In the genomic region with DNA sequence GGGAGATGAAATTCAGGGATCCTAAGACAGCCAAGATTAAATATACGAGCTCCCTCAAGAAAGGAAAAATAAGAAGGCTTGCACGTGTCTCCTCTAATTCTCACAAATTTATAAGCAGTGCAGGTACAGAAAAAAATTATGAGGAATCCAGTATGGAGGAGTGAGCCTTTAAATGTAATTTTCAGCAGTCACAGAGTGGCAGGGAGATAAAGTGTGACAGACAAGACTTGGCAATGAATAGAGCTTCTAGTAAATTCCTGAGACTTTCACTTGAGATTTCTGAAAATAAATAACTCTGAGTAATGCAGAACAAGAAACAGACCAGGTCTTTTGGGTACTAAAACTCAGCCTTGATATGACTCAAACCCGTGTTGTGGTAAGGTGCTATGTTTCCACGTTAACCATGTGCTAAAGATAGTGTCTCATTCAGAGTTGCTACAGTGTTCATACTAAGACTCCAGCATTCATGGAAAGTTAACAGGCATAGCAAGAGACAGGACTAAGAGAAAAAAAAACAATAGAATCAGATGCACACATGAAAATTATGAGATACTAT, we compare ENCODE assay signal across 16 cellular contexts.
DNase-seq lines count a peak whose midpoint lies in the region; ATAC-seq, FAIRE-seq and TF ChIP-seq lines count a peak whose summit lies in the region.
"Had no signal": no experiment of that assay in that cellular context is flagged by ENCODE, and none has a peak within 500 bp of the region (broad histone marks: within the 10 kb centered on the region; RNA-seq: fewer than 3 reads in every experiment).

No MANE protein-coding gene starts in this region.

- H3K9me3 Mint-ChIP-seq in astrocyte (ENCODE audit: unreplicated experiment), result no peaks in the 10 kb centered on the region
- H3K9me3 Mint-ChIP-seq: activated T-cell treated with anti-CD3 and anti-CD28 coated beads, Interleukin-2, amount 50 U/mL, for 4 hours had no signal

- H3K36me3 ChIP-seq in astrocyte (ENCODE audit: insufficient read depth, low read length), result no peaks in the 10 kb centered on the region
- H3K36me3 ChIP-seq: ovary, thyroid gland had no signal

- DNase-seq in astrocyte (ENCODE audit: low read depth) (peak; percentile 11), non-pigmented ciliary epithelial cell (ENCODE audit: low read depth) (peak; percentile 10), SK-N-DZ (ENCODE audit: low spot score) (no peak), frontal cortex (ENCODE audit: low spot score in 2 of 2) (no peak)
- DNase-seq: activated T-cell treated with anti-CD3 and anti-CD28 coated beads, Interleukin-2, amount 50 U/mL, for 4 hours; NCI-H187 treated with DMSO at 0.1 percent for 48 hours; NCI-H510A treated with DMSO at 0.1 percent for 48 hours; ovary; PC-3; thyroid gland had no signal

- no peak for TF ChIP-seq CTCF in astrocyte (IDR thresholded peaks at IDR 0.05; ENCODE audit: insufficient read depth, low read depth, low read length)

- no peak overlapping the region for H2AFZ ChIP-seq in astrocyte (ENCODE audit: low read depth, low read length)

- ATAC-seq in GM18870 (IDR thresholded peaks at IDR 0.05; ENCODE audit: unreplicated experiment) (peak; percentile 89), HG03039 (IDR thresholded peaks at IDR 0.05; ENCODE audit: unreplicated experiment) (peak; percentile 61), HG03159 (IDR thresholded peaks at IDR 0.05; ENCODE audit: unreplicated experiment) (no peak)
- ATAC-seq: activated naive CD4-positive, alpha-beta T cell treated with anti-CD3 and anti-CD28 coated beads, Interleukin-2, amount 50 U/mL, for 72 hours; activated T-cell treated with anti-CD3 and anti-CD28 coated beads, Interleukin-2, amount 50 U/mL, for 4 hours; left lobe of liver; PC-3 had no signal

- no peaks in the 10 kb centered on the region for H3K9me3 ChIP-seq in astrocyte (ENCODE audit: insufficient read depth, low read depth, low read length)
- H3K9me3 ChIP-seq: ovary, thyroid gland had no signal

- no peaks in the 10 kb centered on the region for H3K36me3 Mint-ChIP-seq in astrocyte (ENCODE audit: low read depth, unreplicated experiment)

- no peak for FAIRE-seq in astrocyte (lab: Jason Lieb, UNC)
- FAIRE-seq in frontal cortex (lab: Jason Lieb, UNC), result no peak
- FAIRE-seq: GM12892 had no signal

- H3K79me2 ChIP-seq in astrocyte (ENCODE audit: insufficient read depth, low read length), result no peaks in the 10 kb centered on the region

- no peaks in the 10 kb centered on the region for H3K27me3 ChIP-seq in astrocyte (ENCODE audit: insufficient read depth, low read length)
- H3K27me3 ChIP-seq: ovary, thyroid gland had no signal

- H3K27me3 Mint-ChIP-seq in astrocyte (ENCODE audit: low read depth, unreplicated experiment), result no peaks in the 10 kb centered on the region

- no peak overlapping the region for H3K4me2 ChIP-seq in astrocyte (ENCODE audit: low read length)

- no peaks in the 10 kb centered on the region for H3K4me1 ChIP-seq in astrocyte (ENCODE audit: insufficient read depth, low read length)
- H3K4me1 ChIP-seq: thyroid gland had no signal

- H3K4me3 ChIP-seq in astrocyte (ENCODE audit: insufficient read depth, low read depth, low read length), result no peak overlapping the region
- H3K4me3 ChIP-seq: ovary, thyroid gland had no signal

- H3K27ac ChIP-seq in astrocyte (ENCODE audit: low read depth, low read length), result no peak overlapping the region
- H3K27ac ChIP-seq: ovary, thyroid gland had no signal

- H3K27ac Mint-ChIP-seq in astrocyte (ENCODE audit: unreplicated experiment), result no peak overlapping the region
- H3K27ac Mint-ChIP-seq: activated naive CD4-positive, alpha-beta T cell treated with anti-CD3 and anti-CD28 coated beads, Interleukin-2, amount 50 U/mL, for 72 hours had no signal

- H3K4me3 Mint-ChIP-seq in astrocyte (ENCODE audit: unreplicated experiment), result no peak overlapping the region
- H3K4me3 Mint-ChIP-seq: activated T-cell treated with anti-CD3 and anti-CD28 coated beads, Interleukin-2, amount 50 U/mL, for 4 hours had no signal

- H3K4me1 Mint-ChIP-seq in astrocyte (ENCODE audit: low read depth, unreplicated experiment), result peaks cover 6% of the 10 kb centered on the region

- no peak overlapping the region for H3K9ac ChIP-seq in astrocyte (ENCODE audit: low read length)

- H4K20me1 ChIP-seq in astrocyte (ENCODE audit: insufficient read depth, low read length), result no peaks in the 10 kb centered on the region

Comparison
In these comparisons a context has a peak if more than half of its experiments do, and no peak if none do; other contexts are left out.
1. DNase-seq: peak in astrocyte (single experiment) and non-pigmented ciliary epithelial cell (single experiment); none in SK-N-DZ (single experiment) and frontal cortex (0 of 2).